22 cellular contexts compared by ENCODE assay signal in genomic region chr2:120954939-120955338, GRCh38.
"Had no signal": no experiment of that assay in that cellular context is flagged by ENCODE, and none has a peak within 500 bp of the region (broad histone marks: within the 10 kb centered on the region; RNA-seq: fewer than 3 reads in every experiment).

No MANE protein-coding gene starts in this region.

- H3K9me3 Mint-ChIP-seq: natural killer cell treated with Interleukin-12 subunit alpha and Interleukin-12 subunit beta and Interleukin-15 and Interleukin-18, amount 100 ng/mL, for 72 hours; stimulated activated memory B cell treated with anti-CD40 and anti-IgM and Interleukin-4, amounts not matched to agents 10 μg/mL and 1 μg/mL and 100 μg/mL, for 72 hours; stimulated activated naive CD8-positive, alpha-beta T cell treated with anti-CD3 and anti-CD28 coated beads, Interleukin-15, Interleukin-2, amounts not matched to agents 100 ng/mL and 50 ng/mL, for 24 hours had no signal

- H3K27ac Mint-ChIP-seq: natural killer cell treated with Interleukin-12 subunit alpha and Interleukin-12 subunit beta and Interleukin-15 and Interleukin-18, amount 100 ng/mL, for 72 hours; stimulated activated memory B cell treated with anti-CD40 and anti-IgM and Interleukin-4, amounts not matched to agents 10 μg/mL and 1 μg/mL and 100 μg/mL, for 72 hours; stimulated activated naive CD8-positive, alpha-beta T cell treated with anti-CD3 and anti-CD28 coated beads, Interleukin-15, Interleukin-2, amounts not matched to agents 100 ng/mL and 50 ng/mL, for 24 hours had no signal

- H3K4me1 Mint-ChIP-seq: stimulated activated memory B cell treated with anti-CD40 and anti-IgM and Interleukin-4, amounts not matched to agents 10 μg/mL and 1 μg/mL and 100 μg/mL, for 72 hours had no signal

- H3K36me3 Mint-ChIP-seq: natural killer cell treated with Interleukin-12 subunit alpha and Interleukin-12 subunit beta and Interleukin-15 and Interleukin-18, amount 100 ng/mL, for 72 hours; stimulated activated memory B cell treated with anti-CD40 and anti-IgM and Interleukin-4, amounts not matched to agents 10 μg/mL and 1 μg/mL and 100 μg/mL, for 72 hours had no signal

- ATAC-seq: esophagus mucosa; heart left ventricle; left colon; left ventricle myocardium superior; natural killer cell treated with Interleukin-12 subunit alpha and Interleukin-12 subunit beta and Interleukin-15 and Interleukin-18, amount 100 ng/mL, for 72 hours; sciatic nerve; stimulated activated memory B cell treated with anti-CD40 and anti-IgM and Interleukin-4, amounts not matched to agents 10 μg/mL and 1 μg/mL and 100 μg/mL, for 72 hours had no signal

- H3K27me3 ChIP-seq: heart left ventricle, neutrophil, tibial artery, upper lobe of left lung, vagina had no signal

- H3K27me3 Mint-ChIP-seq: natural killer cell treated with Interleukin-12 subunit alpha and Interleukin-12 subunit beta and Interleukin-15 and Interleukin-18, amount 100 ng/mL, for 72 hours; stimulated activated memory B cell treated with anti-CD40 and anti-IgM and Interleukin-4, amounts not matched to agents 10 μg/mL and 1 μg/mL and 100 μg/mL, for 72 hours; stimulated activated naive CD8-positive, alpha-beta T cell treated with anti-CD3 and anti-CD28 coated beads, Interleukin-15, Interleukin-2, amounts not matched to agents 100 ng/mL and 50 ng/mL, for 24 hours had no signal

- H3K27ac ChIP-seq: heart left ventricle, neutrophil, spleen, tibial artery, upper lobe of left lung, vagina had no signal

- H3K4me3 ChIP-seq: heart left ventricle, lung, spleen, tibial artery, upper lobe of left lung, vagina had no signal

- H3K9me3 ChIP-seq: heart left ventricle, neutrophil, spleen, tibial artery, upper lobe of left lung, vagina had no signal

- H3K4me3 Mint-ChIP-seq: natural killer cell treated with Interleukin-12 subunit alpha and Interleukin-12 subunit beta and Interleukin-15 and Interleukin-18, amount 100 ng/mL, for 72 hours; stimulated activated memory B cell treated with anti-CD40 and anti-IgM and Interleukin-4, amounts not matched to agents 10 μg/mL and 1 μg/mL and 100 μg/mL, for 72 hours; stimulated activated naive CD8-positive, alpha-beta T cell treated with anti-CD3 and anti-CD28 coated beads, Interleukin-15, Interleukin-2, amounts not matched to agents 100 ng/mL and 50 ng/mL, for 24 hours had no signal

- FAIRE-seq: frontal cortex had no signal

- H3K36me3 ChIP-seq: neutrophil, spleen, upper lobe of left lung, vagina had no signal

- DNase-seq: effector CD4-positive, alpha-beta T cell; heart left ventricle; hippocampal formation; left colon; left ventricle myocardium superior; mesenchymal stem cell; midbrain; spleen; stimulated activated CD4-positive, alpha-beta T cell treated with anti-CD3 and anti-CD28 coated beads, Interleukin-15, amount 100 ng/mL, for 24 hours; stimulated activated CD4-positive, alpha-beta T cell treated with anti-CD3 and anti-CD28 coated beads, Interleukin-1b, Interleukin-23, amount 100 ng/mL, for 48 hours; stimulated activated CD4-positive, alpha-beta T cell treated with anti-CD3 and anti-CD28 coated beads, Interleukin-4, amount 100 ng/mL, for 24 hours; tibial artery; upper lobe of left lung had no signal

- H3K4me1 ChIP-seq: spleen, tibial artery, upper lobe of left lung, vagina had no signal
